In genomic region chr2:21404137-21404536, GRCh38 we compare ENCODE assay signal across 19 cellular contexts.
DNase-seq lines count a peak whose midpoint lies in the region; ATAC-seq and TF ChIP-seq lines count a peak whose summit lies in the region.
"Had no signal": no experiment of that assay in that cellular context is flagged by ENCODE, and none has a peak within 500 bp of the region (broad histone marks: within the 10 kb centered on the region; RNA-seq: fewer than 3 reads in every experiment).

No MANE protein-coding gene starts in this region.

- no peaks in the 10 kb centered on the region for H3K36me3 ChIP-seq in tibial artery
- H3K36me3 ChIP-seq: BLaER1 had no signal

- peak; percentile 46 for DNase-seq in NCI-H2227 (lab: John Stamatoyannopoulos, UW; ENCODE audit: unreplicated experiment)
- DNase-seq in NCI-H2227 treated with DMSO at 0.1 percent for 48 hours (lab: John Stamatoyannopoulos, UW), result no peak
- DNase-seq in NCI-H524 treated with DMSO at 0.1 percent for 48 hours (lab: John Stamatoyannopoulos, UW), result peak; percentile 73
- DNase-seq in islet precursor cell, result no peak
- no peak for DNase-seq in NCI-H187 (lab: John Stamatoyannopoulos, UW)
- no peak for DNase-seq in tibial artery
- no peak for DNase-seq in stimulated activated CD4-positive, alpha-beta T cell treated with anti-CD3 and anti-CD28 coated beads, Interleukin-1b, Interleukin-23, amount 100 ng/mL, for 48 hours
- DNase-seq: AML-193; CD4-positive, alpha-beta memory T cell; DMS 273 treated with DMSO at 0.1 percent for 48 hours; DND-41; GOT3; H7 had no signal

- intact Hi-C loops in tibial artery (cut with DNase I; ENCODE audit: low total_unique reads), result no loop called here

- no peak overlapping the region for H3K4me3 ChIP-seq in tibial artery
- H3K4me3 ChIP-seq: A549, BLaER1, GM12878 had no signal

- no peak overlapping the region for H3K27ac ChIP-seq in tibial artery
- H3K27ac ChIP-seq: 22Rv1, A549, BLaER1 had no signal

- no peaks in the 10 kb centered on the region for H3K9me3 ChIP-seq in tibial artery
- H3K9me3 ChIP-seq: A549, BLaER1 had no signal

- no peaks in the 10 kb centered on the region for H3K27me3 ChIP-seq in tibial artery
- H3K27me3 ChIP-seq: BLaER1 had no signal

- ATAC-seq in SK-N-SH treated with all-trans-retinoic acid at 6 μM for 48 hours, result no peak
- ATAC-seq: A549, GM12878, HCT116 had no signal

- TF ChIP-seq CTCF in tibial artery (IDR thresholded peaks at IDR 0.05), result no peak

- no peaks in the 10 kb centered on the region for H3K4me1 ChIP-seq in tibial artery
- H3K4me1 ChIP-seq: A549, BLaER1 had no signal

TF ChIP-seq in SK-N-SH treated with all-trans-retinoic acid at 6 μM for 48 hours, 23 proteins besides CTCF, POLR2A, EP300 and RAD21:
- TF ChIP-seq ARNTL (CRISPR knock-in tag; IDR thresholded peaks at IDR 0.05; ENCODE audit: borderline replicate concordance, low read depth) (peak; percentile 56; the same call in 1 of the 2 replicates), SNAI2 (CRISPR knock-in tag; IDR thresholded peaks at IDR 0.05) (0 out of 2 replicates have a peak, but pooled peaks have one; percentile 39), OSR1 (CRISPR knock-in tag; IDR thresholded peaks at IDR 0.05) (no peak), PPARA (CRISPR knock-in tag; IDR thresholded peaks at IDR 0.05; ENCODE audit: borderline replicate concordance) (0 out of 2 replicates have a peak, but pooled peaks have one; percentile 19), TSHZ2 (CRISPR knock-in tag; IDR thresholded peaks at IDR 0.05) (peak; percentile 69), TCF4 (CRISPR knock-in tag; IDR thresholded peaks at IDR 0.05; ENCODE audit: borderline replicate concordance) (peak; percentile 96)
- TF ChIP-seq, protein P1, sequence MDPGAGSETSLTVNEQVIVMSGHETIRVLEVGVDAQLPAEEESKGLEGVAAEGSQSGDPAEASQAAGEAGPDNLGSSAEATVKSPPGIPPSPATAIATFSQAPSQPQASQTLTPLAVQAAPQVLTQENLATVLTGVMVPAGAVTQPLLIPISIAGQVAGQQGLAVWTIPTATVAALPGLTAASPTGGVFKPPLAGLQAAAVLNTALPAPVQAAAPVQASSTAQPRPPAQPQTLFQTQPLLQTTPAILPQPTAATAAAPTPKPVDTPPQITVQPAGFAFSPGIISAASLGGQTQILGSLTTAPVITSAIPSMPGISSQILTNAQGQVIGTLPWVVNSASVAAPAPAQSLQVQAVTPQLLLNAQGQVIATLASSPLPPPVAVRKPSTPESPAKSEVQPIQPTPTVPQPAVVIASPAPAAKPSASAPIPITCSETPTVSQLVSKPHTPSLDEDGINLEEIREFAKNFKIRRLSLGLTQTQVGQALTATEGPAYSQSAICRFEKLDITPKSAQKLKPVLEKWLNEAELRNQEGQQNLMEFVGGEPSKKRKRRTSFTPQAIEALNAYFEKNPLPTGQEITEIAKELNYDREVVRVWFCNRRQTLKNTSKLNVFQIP (CRISPR knock-in tag; IDR thresholded peaks at IDR 0.05; ENCODE audit: borderline replicate concordance, low read depth), result no peak
TF ChIP-seq in SK-N-SH treated with all-trans-retinoic acid at 6 μM for 48 hours: peak in this region for 5.

Comparison
In these comparisons a context has a peak if more than half of its experiments do, and no peak if none do; other contexts are left out.
1. DNase-seq: peak in NCI-H2227 (single experiment) and NCI-H524 treated with DMSO at 0.1 percent for 48 hours (single experiment); none in NCI-H2227 treated with DMSO at 0.1 percent for 48 hours (single experiment), islet precursor cell (single experiment), NCI-H187 (0 of 2), tibial artery (0 of 2) and stimulated activated CD4-positive, alpha-beta T cell treated with anti-CD3 and anti-CD28 coated beads, Interleukin-1b, Interleukin-23, amount 100 ng/mL, for 48 hours (single experiment).